ENCODE assay signal across 28 cellular contexts in genomic region chr22:30931541-30932300, GRCh38. TPM values are rescaled to one million over a fixed set of nuclear protein-coding genes. Genes with fewer than 3 reads are reported as not detected.
DNase-seq lines count a peak whose midpoint lies in the region; ATAC-seq and TF ChIP-seq lines count a peak whose summit lies in the region.
"Had no signal": no experiment of that assay in that cellular context is flagged by ENCODE, and none has a peak within 500 bp of the region (broad histone marks: within the 10 kb centered on the region; RNA-seq: fewer than 3 reads in every experiment).

No MANE protein-coding gene starts in this region.

- H3K27me3 ChIP-seq in prostate gland (replicated peaks; ENCODE audit: insufficient read depth) = no peaks in the 10 kb centered on the region
- H3K27me3 ChIP-seq: dorsolateral prefrontal cortex, gastrocnemius medialis, vagina had no signal

- no peak for TF ChIP-seq CTCF in prostate gland (IDR thresholded peaks at IDR 0.05)

- no peak for ATAC-seq in activated naive CD8-positive, alpha-beta T cell treated with anti-CD3 and anti-CD28 coated beads, Interleukin-2, amount 50 U/mL, for 24 hours
- ATAC-seq: A549, gastrocnemius medialis, lower lobe of right lung had no signal

- H3K9me3 ChIP-seq in prostate gland = no peaks in the 10 kb centered on the region
- H3K9me3 ChIP-seq: A549, gastrocnemius medialis, lower lobe of right lung, thoracic aorta, vagina had no signal

- intact Hi-C loops in prostate gland (cut with DNase I) = no loop called here

- peaks cover 40% of the 10 kb centered on the region in 2 donors for H3K36me3 ChIP-seq in prostate gland

- no peak overlapping the region for H3K4me3 Mint-ChIP-seq in activated T-cell treated with anti-CD3 and anti-CD28 coated beads, Interleukin-2, amount 50 U/mL, for 24 hours
- H3K4me3 Mint-ChIP-seq in activated naive CD8-positive, alpha-beta T cell treated with anti-CD3 and anti-CD28 coated beads, Interleukin-2, amount 50 U/mL, for 24 hours = no peak overlapping the region
- H3K4me3 Mint-ChIP-seq: brain; natural killer cell treated with Interleukin-12 subunit alpha and Interleukin-12 subunit beta and Interleukin-15 and Interleukin-18, amount 100 ng/mL, for 72 hours; T-helper 2 cell treated with Interferon-gamma antibody and Interleukin-4, amounts not matched to agents 5 μg/mL and 100 μg/mL, for 36 hours had no signal

- peak overlapping the region; percentile 69 for H3K27ac Mint-ChIP-seq in activated T-cell treated with anti-CD3 and anti-CD28 coated beads, Interleukin-2, amount 50 U/mL, for 24 hours
- H3K27ac Mint-ChIP-seq in activated naive CD8-positive, alpha-beta T cell treated with anti-CD3 and anti-CD28 coated beads, Interleukin-2, amount 50 U/mL, for 24 hours = peak overlapping the region; percentile 53
- H3K27ac Mint-ChIP-seq: natural killer cell treated with Interleukin-12 subunit alpha and Interleukin-12 subunit beta and Interleukin-15 and Interleukin-18, amount 100 ng/mL, for 72 hours; T-helper 2 cell treated with Interferon-gamma antibody and Interleukin-4, amounts not matched to agents 5 μg/mL and 100 μg/mL, for 36 hours had no signal

- TF ChIP-seq POLR2A in prostate gland (IDR thresholded peaks at IDR 0.05) = no peak

- no peaks in the 10 kb centered on the region for H3K4me1 ChIP-seq in prostate gland (replicated peaks)
- H3K4me1 ChIP-seq: A549, gastrocnemius medialis, lower lobe of right lung, vagina had no signal

- no peak overlapping the region for H3K4me3 ChIP-seq in prostate gland
- H3K4me3 ChIP-seq: A549, dorsolateral prefrontal cortex, gastrocnemius medialis, lower lobe of right lung, thoracic aorta, vagina had no signal

- no peak overlapping the region for H3K27ac ChIP-seq in prostate gland
- H3K27ac ChIP-seq: A549, dorsolateral prefrontal cortex, gastrocnemius medialis, lower lobe of right lung, thoracic aorta, vagina had no signal

- WGBS in prostate gland = 92% methylated on average over 4 of the region's 4 CpGs

- peaks cover 7% of the 10 kb centered on the region for H3K4me1 Mint-ChIP-seq in activated T-cell treated with anti-CD3 and anti-CD28 coated beads, Interleukin-2, amount 50 U/mL, for 24 hours (ENCODE audit: low read depth)
- peaks cover 5% of the 10 kb centered on the region for H3K4me1 Mint-ChIP-seq in activated naive CD8-positive, alpha-beta T cell treated with anti-CD3 and anti-CD28 coated beads, Interleukin-2, amount 50 U/mL, for 24 hours
- H3K4me1 Mint-ChIP-seq: brain had no signal

- H3K9me3 Mint-ChIP-seq in activated T-cell treated with anti-CD3 and anti-CD28 coated beads, Interleukin-2, amount 50 U/mL, for 24 hours = no peaks in the 10 kb centered on the region
- no peaks in the 10 kb centered on the region for H3K9me3 Mint-ChIP-seq in activated naive CD8-positive, alpha-beta T cell treated with anti-CD3 and anti-CD28 coated beads, Interleukin-2, amount 50 U/mL, for 24 hours
- H3K9me3 Mint-ChIP-seq: brain; natural killer cell treated with Interleukin-12 subunit alpha and Interleukin-12 subunit beta and Interleukin-15 and Interleukin-18, amount 100 ng/mL, for 72 hours; T-helper 2 cell treated with Interferon-gamma antibody and Interleukin-4, amounts not matched to agents 5 μg/mL and 100 μg/mL, for 36 hours had no signal

- DNase-seq in activated T-cell treated with anti-CD3 and anti-CD28 coated beads, Interleukin-2, amount 50 U/mL, for 24 hours = no peak
- DNase-seq in activated T-cell treated with anti-CD3 and anti-CD28 coated beads, Interleukin-2, amount 50 U/mL, for 1 hour = no peak
- peak; percentile 15 for DNase-seq in LHCN-M2 (ENCODE audit: low read depth)
- DNase-seq in activated naive CD8-positive, alpha-beta T cell treated with anti-CD3 and anti-CD28 coated beads, Interleukin-2, amount 50 U/mL, for 24 hours = no peak
- peak; percentile 29 for DNase-seq in putamen (ENCODE audit: low spot score)
- no peak for DNase-seq in prostate gland (ENCODE audit: low spot score)
- no peak for DNase-seq in activated effector memory CD4-positive, alpha-beta T cell treated with Interleukin-2 at 50 U/mL for 16 hours
- no peak for DNase-seq in ecto neural progenitor cell (ENCODE audit: low spot score)
- DNase-seq: amniotic stem cell; DMS53; dorsolateral prefrontal cortex; gastrocnemius medialis; IMR-90; lower lobe of right lung; NCI-H1436 treated with DMSO at 0.1 percent for 48 hours; NCI-H2081 treated with DMSO at 0.1 percent for 48 hours; NCI-H2227 treated with DMSO at 0.1 percent for 48 hours; NCI-H526; NK-92 treated with Interleukin-12 subunit alpha and Interleukin-12 subunit beta, amount 100 ng/mL, for 24 hours; occipital lobe; SHP77; stimulated activated naive CD4-positive, alpha-beta T cell treated with Interleukin-2 at 50 U/mL for 16 hours had no signal

- H3K27me3 Mint-ChIP-seq in activated T-cell treated with anti-CD3 and anti-CD28 coated beads, Interleukin-2, amount 50 U/mL, for 24 hours = no peaks in the 10 kb centered on the region
- no peaks in the 10 kb centered on the region for H3K27me3 Mint-ChIP-seq in activated naive CD8-positive, alpha-beta T cell treated with anti-CD3 and anti-CD28 coated beads, Interleukin-2, amount 50 U/mL, for 24 hours
- H3K27me3 Mint-ChIP-seq: brain; natural killer cell treated with Interleukin-12 subunit alpha and Interleukin-12 subunit beta and Interleukin-15 and Interleukin-18, amount 100 ng/mL, for 72 hours had no signal

- peaks cover 93% of the 10 kb centered on the region for H3K36me3 Mint-ChIP-seq in activated T-cell treated with anti-CD3 and anti-CD28 coated beads, Interleukin-2, amount 50 U/mL, for 24 hours (ENCODE audit: low read depth)
- peaks cover 43% of the 10 kb centered on the region for H3K36me3 Mint-ChIP-seq in activated naive CD8-positive, alpha-beta T cell treated with anti-CD3 and anti-CD28 coated beads, Interleukin-2, amount 50 U/mL, for 24 hours (ENCODE audit: low read depth)

RNA-seq across cellular contexts. Expression of gene MORC2, which starts 36.9 kb away (rescaled TPM):
- total RNA-seq in LHCN-M2 (2014; rRNA removed) (11.2 and 12.6 TPM in 2 replicates), prostate gland (10 to 100 TPM; 19.7 to 74.8 TPM)
- polyA plus RNA-seq in LHCN-M2 (2012) = 19.7 TPM

RNA-seq across cellular contexts. Expression of gene TUG1, which starts 37.3 kb away (rescaled TPM):
- total RNA-seq in LHCN-M2 (2014; rRNA removed) = 29.5 and 39.3 TPM in 2 replicates
- polyA plus RNA-seq in LHCN-M2 (2012) = 16.9 TPM
- total RNA-seq in prostate gland = 100 to 1,000 TPM in 1 of 2 donors, 10 to 100 TPM in 1; 58.7 to 113 TPM

Comparison
In these comparisons a context has a peak if more than half of its experiments do, and no peak if none do; other contexts are left out.
1. DNase-seq: peak in LHCN-M2 (single experiment) and putamen (single experiment); none in activated T-cell treated with anti-CD3 and anti-CD28 coated beads, Interleukin-2, amount 50 U/mL, for 24 hours (single experiment), activated T-cell treated with anti-CD3 and anti-CD28 coated beads, Interleukin-2, amount 50 U/mL, for 1 hour (single experiment), activated naive CD8-positive, alpha-beta T cell treated with anti-CD3 and anti-CD28 coated beads, Interleukin-2, amount 50 U/mL, for 24 hours (single experiment), prostate gland (single experiment), activated effector memory CD4-positive, alpha-beta T cell treated with Interleukin-2 at 50 U/mL for 16 hours (single experiment) and ecto neural progenitor cell (single experiment).